ENCODE assay signal across 1 cellular context in the genomic region with DNA sequence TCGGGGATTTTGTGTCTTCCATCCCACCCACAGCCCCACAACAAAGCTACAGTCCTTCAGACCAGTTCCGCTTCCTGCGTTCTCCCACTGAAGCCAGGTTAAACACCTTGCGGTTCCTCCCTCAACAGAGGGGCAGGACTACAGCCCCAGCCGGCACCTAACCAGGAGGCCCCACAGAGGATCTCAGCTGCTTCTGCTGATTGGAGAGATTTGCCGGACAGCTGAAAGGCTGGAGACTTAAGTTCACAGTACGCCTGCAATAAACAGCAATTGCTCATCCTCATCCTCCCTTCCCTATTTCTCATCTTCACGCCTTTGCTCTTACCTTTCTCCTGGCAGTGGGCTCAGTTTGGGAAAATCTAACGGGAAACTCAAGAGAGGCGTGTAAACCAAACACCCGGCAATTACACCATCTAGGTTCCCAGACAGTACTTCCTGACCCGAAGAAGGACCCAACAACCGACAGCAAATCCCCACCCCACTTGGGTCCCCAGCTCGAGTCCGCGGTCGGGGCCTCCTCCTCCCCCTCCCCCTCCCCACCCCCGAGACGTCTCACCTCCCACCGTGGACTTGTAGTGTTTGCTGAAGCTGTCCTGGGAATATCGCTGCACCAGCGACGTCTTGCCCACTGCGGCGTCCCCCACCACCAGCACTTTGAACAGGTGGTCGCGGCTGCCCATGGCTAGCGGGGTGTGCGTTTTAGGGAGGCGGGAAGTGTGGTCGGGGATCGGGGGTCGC.
TF ChIP-seq lines count a peak whose summit lies in the region.

No MANE protein-coding gene starts in this region.

TF ChIP-seq in endothelial cell of umbilical vein, 7 proteins besides CTCF, POLR2A, EP300 and RAD21:
- TF ChIP-seq GATA2 (IDR thresholded peaks at IDR 0.05; ENCODE audit: insufficient read depth, insufficient read length, low read depth, low read length), result no peak
- no peak for TF ChIP-seq POLR2AphosphoS5 (IDR thresholded peaks at IDR 0.05; ENCODE audit: insufficient read depth, low read depth, low read length)
- TF ChIP-seq JUN (IDR thresholded peaks at IDR 0.05; ENCODE audit: borderline replicate concordance, insufficient read depth, insufficient read length, low read depth), result no peak
- TF ChIP-seq MYC (IDR thresholded peaks at IDR 0.05; ENCODE audit: low read depth, low read length), result no peak
- TF ChIP-seq EZH2 (IDR thresholded peaks at IDR 0.05; ENCODE audit: borderline replicate concordance, low read depth, low read length, severe bottlenecking), result no peak
- no peak for TF ChIP-seq FOS (IDR thresholded peaks at IDR 0.05; ENCODE audit: borderline replicate concordance, insufficient read depth, low read length)
- TF ChIP-seq, protein P1, sequence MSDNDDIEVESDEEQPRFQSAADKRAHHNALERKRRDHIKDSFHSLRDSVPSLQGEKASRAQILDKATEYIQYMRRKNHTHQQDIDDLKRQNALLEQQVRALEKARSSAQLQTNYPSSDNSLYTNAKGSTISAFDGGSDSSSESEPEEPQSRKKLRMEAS (IDR thresholded peaks at IDR 0.05; ENCODE audit: insufficient read depth, insufficient read length), result no peak
